ENCODE assay signal across 11 cellular contexts in genomic region chr4:103092245-103092644, GRCh38.
DNase-seq lines count a peak whose midpoint lies in the region; ATAC-seq and FAIRE-seq lines count a peak whose summit lies in the region.
"Had no signal": no experiment of that assay in that cellular context is flagged by ENCODE, and none has a peak within 500 bp of the region (broad histone marks: within the 10 kb centered on the region; RNA-seq: fewer than 3 reads in every experiment).

No MANE protein-coding gene starts in this region.

- peak; percentile 59 for FAIRE-seq in GM18507 (lab: Jason Lieb, UNC)
- FAIRE-seq: bronchial epithelial cell had no signal

- no peak overlapping the region for H3K4me3 ChIP-seq in BLaER1 treated with 17β-estradiol and CSF1 and Interleukin-3, amounts not matched to agents 10 nM and 100 nM
- H3K4me3 ChIP-seq: thyroid gland had no signal

- H3K4me2 ChIP-seq in BLaER1 treated with 17β-estradiol and CSF1 and Interleukin-3, amounts not matched to agents 10 nM and 100 nM = peak overlapping the region in 9 of 11 experiments; percentile 0 to 48 (median 24); a peak in 11 of 22 replicates

- H3K27ac ChIP-seq in BLaER1 treated with 17β-estradiol and CSF1 and Interleukin-3, amounts not matched to agents 10 nM and 100 nM = peak overlapping the region in 3 of 11 experiments; percentile 7 to 17 (median 15); a peak in 2 of 22 replicates
- H3K27ac ChIP-seq in KOPT-K1 (ENCODE audit: low read depth, low read length, poor library complexity, severe bottlenecking) = peak overlapping the region; percentile 33
- H3K27ac ChIP-seq: C4-2B, RWPE1, thyroid gland had no signal

- peaks cover 9 to 16% (median 13%) of the 10 kb centered on the region in 10 experiments; a peak in 17 of 20 replicates for H3K4me1 ChIP-seq in BLaER1 treated with 17β-estradiol and CSF1 and Interleukin-3, amounts not matched to agents 10 nM and 100 nM
- H3K4me1 ChIP-seq: thyroid gland had no signal

- H3K9me3 ChIP-seq in BLaER1 treated with 17β-estradiol and CSF1 and Interleukin-3, amounts not matched to agents 10 nM and 100 nM (replicated peaks in 1 of 11) = no peaks in the 10 kb centered on the region
- no peaks in the 10 kb centered on the region for H3K9me3 ChIP-seq in KOPT-K1 (ENCODE audit: insufficient read depth, low read length, poor library complexity, severe bottlenecking)
- H3K9me3 ChIP-seq: thyroid gland had no signal

- H3K36me3 ChIP-seq in BLaER1 treated with 17β-estradiol and CSF1 and Interleukin-3, amounts not matched to agents 10 nM and 100 nM = peaks cover 33 to 50% (median 39%) of the 10 kb centered on the region in 11 experiments; a peak in 21 of 22 replicates
- H3K36me3 ChIP-seq in KOPT-K1 (ENCODE audit: insufficient read depth, low read length) = peaks cover 34% of the 10 kb centered on the region

- H3K9ac ChIP-seq in BLaER1 treated with 17β-estradiol and CSF1 and Interleukin-3, amounts not matched to agents 10 nM and 100 nM = peak overlapping the region in 2 of 11 experiments; percentile 5 to 40; a peak in 2 of 22 replicates

- no peak for ATAC-seq in GM19397 (IDR thresholded peaks at IDR 0.05; ENCODE audit: unreplicated experiment)

- DNase-seq in GM18507 (ENCODE audit: extremely low spot score, insufficient read length, low read depth) (no peak), fibroblast of peridontal ligament (ENCODE audit: extremely low read depth) (peak; percentile 29), NCI-H2107 treated with DMSO at 0.1 percent for 48 hours (lab: John Stamatoyannopoulos, UW; ENCODE audit: unreplicated experiment) (no peak), cerebellar nuclear complex (lab: John Stamatoyannopoulos, UW) (no peak)

- H3K27me3 ChIP-seq in BLaER1 treated with 17β-estradiol and CSF1 and Interleukin-3, amounts not matched to agents 10 nM and 100 nM = no peaks in the 10 kb centered on the region
- H3K27me3 ChIP-seq: thyroid gland had no signal

- no peaks in the 10 kb centered on the region; a peak in 1 of 22 replicates for H4K20me1 ChIP-seq in BLaER1 treated with 17β-estradiol and CSF1 and Interleukin-3, amounts not matched to agents 10 nM and 100 nM
